ENCODE assay signal across 1 cellular context in the genomic region with DNA sequence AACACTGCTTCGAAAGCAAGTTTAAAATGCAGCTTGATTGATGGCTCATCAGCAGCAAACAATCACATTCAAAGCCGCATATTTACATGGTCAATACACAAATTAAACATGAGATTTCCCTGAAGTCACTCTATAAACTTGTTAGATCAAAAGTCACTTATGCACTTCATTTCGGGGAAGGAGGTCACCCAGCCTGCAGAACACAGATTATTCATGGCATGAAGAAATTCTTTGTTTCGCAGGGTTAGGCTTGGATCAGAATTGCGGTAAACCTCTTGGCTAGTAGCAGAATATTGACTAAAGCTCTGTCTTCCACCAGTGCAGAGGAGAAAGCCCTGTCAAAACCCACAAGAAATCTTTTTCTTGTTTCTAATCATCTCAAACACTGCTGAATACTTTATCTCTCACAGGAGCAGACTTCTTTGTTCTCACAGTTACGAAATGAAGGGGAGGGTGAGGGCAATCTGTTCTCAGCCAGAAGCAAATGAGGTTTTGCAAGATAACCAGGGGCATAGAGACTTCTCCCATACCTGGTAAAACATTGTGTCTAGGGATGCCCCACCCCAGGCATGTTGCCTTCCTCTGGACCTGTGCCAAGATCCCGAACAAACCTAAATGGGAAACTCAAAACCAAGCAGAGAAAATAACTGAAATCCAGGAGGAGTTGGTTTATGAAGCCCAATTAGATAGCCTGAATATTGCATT.
A peak's percentile ranks its signal among the peaks of the same experiment; 100 is the strongest.
TF ChIP-seq lines count a peak whose summit lies in the region.

No MANE protein-coding gene starts in this region.

TF ChIP-seq in HepG2, 621 proteins besides CTCF, POLR2A, EP300 and RAD21 (continued from another document and continues in another):
- no peak for TF ChIP-seq FOXP1 (IDR thresholded peaks at IDR 0.05)
- TF ChIP-seq FOXP1 (CRISPR knock-in tag; IDR thresholded peaks at IDR 0.05): peak; percentile 46
- TF ChIP-seq HMG20A (CRISPR knock-in tag; IDR thresholded peaks at IDR 0.05; ENCODE audit: borderline replicate concordance): peak; percentile 56; the same call in 1 of the 2 replicates
- TF ChIP-seq SOX5 (CRISPR knock-in tag; IDR thresholded peaks at IDR 0.05; ENCODE audit: borderline replicate concordance): peak; percentile 22; the same call in 1 of the 2 replicates
- no peak for TF ChIP-seq NCOR1 (IDR thresholded peaks at IDR 0.05; ENCODE audit: borderline replicate concordance, low read length)
- TF ChIP-seq RARG (CRISPR knock-in tag; IDR thresholded peaks at IDR 0.05; ENCODE audit: low read depth): no peak
- no peak for TF ChIP-seq ZNF614 (CRISPR knock-in tag; IDR thresholded peaks at IDR 0.05; ENCODE audit: borderline replicate concordance)
- peak; percentile 83 for TF ChIP-seq FOXA3 (CRISPR knock-in tag; IDR thresholded peaks at IDR 0.05)
- TF ChIP-seq ZNF619 (CRISPR knock-in tag; IDR thresholded peaks at IDR 0.05): no peak
- TF ChIP-seq, protein P1, sequence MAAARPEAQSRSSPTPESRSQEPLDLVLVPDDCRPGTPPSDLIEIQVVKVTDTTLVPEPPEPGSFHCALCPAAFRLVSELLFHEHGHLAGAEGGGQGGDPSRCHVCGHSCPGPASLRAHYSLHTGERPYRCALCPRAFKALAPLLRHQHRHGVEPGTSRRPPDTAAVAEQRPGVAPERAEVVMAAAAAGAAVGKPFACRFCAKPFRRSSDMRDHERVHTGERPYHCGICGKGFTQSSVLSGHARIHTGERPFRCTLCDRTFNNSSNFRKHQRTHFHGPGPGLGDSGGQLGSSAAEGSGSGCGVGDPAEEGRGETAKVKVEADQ (CRISPR knock-in tag; IDR thresholded peaks at IDR 0.05; ENCODE audit: borderline replicate concordance): no peak
- TF ChIP-seq MIXL1 (CRISPR knock-in tag; IDR thresholded peaks at IDR 0.05): 0 out of 2 replicates have a peak, but pooled peaks have one; percentile 20
- TF ChIP-seq FOSL2 (CRISPR knock-in tag; IDR thresholded peaks at IDR 0.05): peak; percentile 34; the same call in 1 of the 2 replicates
- TF ChIP-seq TCF7 (IDR thresholded peaks at IDR 0.05; ENCODE audit: low read depth): peak; percentile 64
- no peak for TF ChIP-seq SOX6 (IDR thresholded peaks at IDR 0.05)
- TF ChIP-seq SOX6 (CRISPR knock-in tag; IDR thresholded peaks at IDR 0.05): peak; percentile 32; the same call in 1 of the 2 replicates
- TF ChIP-seq, protein P2, sequence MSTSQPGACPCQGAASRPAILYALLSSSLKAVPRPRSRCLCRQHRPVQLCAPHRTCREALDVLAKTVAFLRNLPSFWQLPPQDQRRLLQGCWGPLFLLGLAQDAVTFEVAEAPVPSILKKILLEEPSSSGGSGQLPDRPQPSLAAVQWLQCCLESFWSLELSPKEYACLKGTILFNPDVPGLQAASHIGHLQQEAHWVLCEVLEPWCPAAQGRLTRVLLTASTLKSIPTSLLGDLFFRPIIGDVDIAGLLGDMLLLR (CRISPR knock-in tag; IDR thresholded peaks at IDR 0.05): no peak
- peak; percentile 42; the same call in 1 of the 2 replicates for TF ChIP-seq ISL2 (CRISPR knock-in tag; IDR thresholded peaks at IDR 0.05)
- TF ChIP-seq NFE2L2 (IDR thresholded peaks at IDR 0.05; ENCODE audit: low read length): no peak
- TF ChIP-seq, protein P3, sequence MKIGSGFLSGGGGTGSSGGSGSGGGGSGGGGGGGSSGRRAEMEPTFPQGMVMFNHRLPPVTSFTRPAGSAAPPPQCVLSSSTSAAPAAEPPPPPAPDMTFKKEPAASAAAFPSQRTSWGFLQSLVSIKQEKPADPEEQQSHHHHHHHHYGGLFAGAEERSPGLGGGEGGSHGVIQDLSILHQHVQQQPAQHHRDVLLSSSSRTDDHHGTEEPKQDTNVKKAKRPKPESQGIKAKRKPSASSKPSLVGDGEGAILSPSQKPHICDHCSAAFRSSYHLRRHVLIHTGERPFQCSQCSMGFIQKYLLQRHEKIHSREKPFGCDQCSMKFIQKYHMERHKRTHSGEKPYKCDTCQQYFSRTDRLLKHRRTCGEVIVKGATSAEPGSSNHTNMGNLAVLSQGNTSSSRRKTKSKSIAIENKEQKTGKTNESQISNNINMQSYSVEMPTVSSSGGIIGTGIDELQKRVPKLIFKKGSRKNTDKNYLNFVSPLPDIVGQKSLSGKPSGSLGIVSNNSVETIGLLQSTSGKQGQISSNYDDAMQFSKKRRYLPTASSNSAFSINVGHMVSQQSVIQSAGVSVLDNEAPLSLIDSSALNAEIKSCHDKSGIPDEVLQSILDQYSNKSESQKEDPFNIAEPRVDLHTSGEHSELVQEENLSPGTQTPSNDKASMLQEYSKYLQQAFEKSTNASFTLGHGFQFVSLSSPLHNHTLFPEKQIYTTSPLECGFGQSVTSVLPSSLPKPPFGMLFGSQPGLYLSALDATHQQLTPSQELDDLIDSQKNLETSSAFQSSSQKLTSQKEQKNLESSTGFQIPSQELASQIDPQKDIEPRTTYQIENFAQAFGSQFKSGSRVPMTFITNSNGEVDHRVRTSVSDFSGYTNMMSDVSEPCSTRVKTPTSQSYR (CRISPR knock-in tag; IDR thresholded peaks at IDR 0.05; ENCODE audit: borderline replicate concordance): peak; percentile 12; the same call in 1 of the 2 replicates
- TF ChIP-seq NR2F6 (IDR thresholded peaks at IDR 0.05): 0 out of 2 replicates have a peak, but pooled peaks have one; percentile 22
- TF ChIP-seq NR2F6 (CRISPR knock-in tag; IDR thresholded peaks at IDR 0.05): no peak
- no peak for TF ChIP-seq KLF11 (CRISPR knock-in tag; IDR thresholded peaks at IDR 0.05)
- 0 out of 2 replicates have a peak, but pooled peaks have one; percentile 21 for TF ChIP-seq TBX3 (IDR thresholded peaks at IDR 0.05; ENCODE audit: borderline replicate concordance)
- TF ChIP-seq ZSCAN29 (CRISPR knock-in tag; conservative IDR thresholded peaks at IDR 0.05): no peak
- TF ChIP-seq, protein P4, sequence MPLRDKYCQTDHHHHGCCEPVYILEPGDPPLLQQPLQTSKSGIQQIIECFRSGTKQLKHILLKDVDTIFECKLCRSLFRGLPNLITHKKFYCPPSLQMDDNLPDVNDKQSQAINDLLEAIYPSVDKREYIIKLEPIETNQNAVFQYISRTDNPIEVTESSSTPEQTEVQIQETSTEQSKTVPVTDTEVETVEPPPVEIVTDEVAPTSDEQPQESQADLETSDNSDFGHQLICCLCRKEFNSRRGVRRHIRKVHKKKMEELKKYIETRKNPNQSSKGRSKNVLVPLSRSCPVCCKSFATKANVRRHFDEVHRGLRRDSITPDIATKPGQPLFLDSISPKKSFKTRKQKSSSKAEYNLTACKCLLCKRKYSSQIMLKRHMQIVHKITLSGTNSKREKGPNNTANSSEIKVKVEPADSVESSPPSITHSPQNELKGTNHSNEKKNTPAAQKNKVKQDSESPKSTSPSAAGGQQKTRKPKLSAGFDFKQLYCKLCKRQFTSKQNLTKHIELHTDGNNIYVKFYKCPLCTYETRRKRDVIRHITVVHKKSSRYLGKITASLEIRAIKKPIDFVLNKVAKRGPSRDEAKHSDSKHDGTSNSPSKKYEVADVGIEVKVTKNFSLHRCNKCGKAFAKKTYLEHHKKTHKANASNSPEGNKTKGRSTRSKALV (CRISPR knock-in tag; IDR thresholded peaks at IDR 0.05): no peak
- TF ChIP-seq RXRB (CRISPR knock-in tag; IDR thresholded peaks at IDR 0.05; ENCODE audit: borderline replicate concordance): 0 out of 2 replicates have a peak, but pooled peaks have one; percentile 19
- peak; percentile 5; the same call in 1 of the 2 replicates for TF ChIP-seq CEBPG (CRISPR knock-in tag; IDR thresholded peaks at IDR 0.05)
- TF ChIP-seq ZZZ3 (CRISPR knock-in tag; IDR thresholded peaks at IDR 0.05; ENCODE audit: borderline replicate concordance): no peak
- TF ChIP-seq, protein P5, sequence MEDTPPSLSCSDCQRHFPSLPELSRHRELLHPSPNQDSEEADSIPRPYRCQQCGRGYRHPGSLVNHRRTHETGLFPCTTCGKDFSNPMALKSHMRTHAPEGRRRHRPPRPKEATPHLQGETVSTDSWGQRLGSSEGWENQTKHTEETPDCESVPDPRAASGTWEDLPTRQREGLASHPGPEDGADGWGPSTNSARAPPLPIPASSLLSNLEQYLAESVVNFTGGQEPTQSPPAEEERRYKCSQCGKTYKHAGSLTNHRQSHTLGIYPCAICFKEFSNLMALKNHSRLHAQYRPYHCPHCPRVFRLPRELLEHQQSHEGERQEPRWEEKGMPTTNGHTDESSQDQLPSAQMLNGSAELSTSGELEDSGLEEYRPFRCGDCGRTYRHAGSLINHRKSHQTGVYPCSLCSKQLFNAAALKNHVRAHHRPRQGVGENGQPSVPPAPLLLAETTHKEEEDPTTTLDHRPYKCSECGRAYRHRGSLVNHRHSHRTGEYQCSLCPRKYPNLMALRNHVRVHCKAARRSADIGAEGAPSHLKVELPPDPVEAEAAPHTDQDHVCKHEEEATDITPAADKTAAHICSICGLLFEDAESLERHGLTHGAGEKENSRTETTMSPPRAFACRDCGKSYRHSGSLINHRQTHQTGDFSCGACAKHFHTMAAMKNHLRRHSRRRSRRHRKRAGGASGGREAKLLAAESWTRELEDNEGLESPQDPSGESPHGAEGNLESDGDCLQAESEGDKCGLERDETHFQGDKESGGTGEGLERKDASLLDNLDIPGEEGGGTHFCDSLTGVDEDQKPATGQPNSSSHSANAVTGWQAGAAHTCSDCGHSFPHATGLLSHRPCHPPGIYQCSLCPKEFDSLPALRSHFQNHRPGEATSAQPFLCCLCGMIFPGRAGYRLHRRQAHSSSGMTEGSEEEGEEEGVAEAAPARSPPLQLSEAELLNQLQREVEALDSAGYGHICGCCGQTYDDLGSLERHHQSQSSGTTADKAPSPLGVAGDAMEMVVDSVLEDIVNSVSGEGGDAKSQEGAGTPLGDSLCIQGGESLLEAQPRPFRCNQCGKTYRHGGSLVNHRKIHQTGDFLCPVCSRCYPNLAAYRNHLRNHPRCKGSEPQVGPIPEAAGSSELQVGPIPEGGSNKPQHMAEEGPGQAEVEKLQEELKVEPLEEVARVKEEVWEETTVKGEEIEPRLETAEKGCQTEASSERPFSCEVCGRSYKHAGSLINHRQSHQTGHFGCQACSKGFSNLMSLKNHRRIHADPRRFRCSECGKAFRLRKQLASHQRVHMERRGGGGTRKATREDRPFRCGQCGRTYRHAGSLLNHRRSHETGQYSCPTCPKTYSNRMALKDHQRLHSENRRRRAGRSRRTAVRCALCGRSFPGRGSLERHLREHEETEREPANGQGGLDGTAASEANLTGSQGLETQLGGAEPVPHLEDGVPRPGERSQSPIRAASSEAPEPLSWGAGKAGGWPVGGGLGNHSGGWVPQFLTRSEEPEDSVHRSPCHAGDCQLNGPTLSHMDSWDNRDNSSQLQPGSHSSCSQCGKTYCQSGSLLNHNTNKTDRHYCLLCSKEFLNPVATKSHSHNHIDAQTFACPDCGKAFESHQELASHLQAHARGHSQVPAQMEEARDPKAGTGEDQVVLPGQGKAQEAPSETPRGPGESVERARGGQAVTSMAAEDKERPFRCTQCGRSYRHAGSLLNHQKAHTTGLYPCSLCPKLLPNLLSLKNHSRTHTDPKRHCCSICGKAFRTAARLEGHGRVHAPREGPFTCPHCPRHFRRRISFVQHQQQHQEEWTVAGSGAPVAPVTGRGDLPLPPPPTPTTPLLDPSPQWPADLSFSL (CRISPR knock-in tag; IDR thresholded peaks at IDR 0.05): no peak
- TF ChIP-seq, protein P6, sequence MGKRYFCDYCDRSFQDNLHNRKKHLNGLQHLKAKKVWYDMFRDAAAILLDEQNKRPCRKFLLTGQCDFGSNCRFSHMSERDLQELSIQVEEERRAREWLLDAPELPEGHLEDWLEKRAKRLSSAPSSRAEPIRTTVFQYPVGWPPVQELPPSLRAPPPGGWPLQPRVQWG (CRISPR knock-in tag; IDR thresholded peaks at IDR 0.05; ENCODE audit: borderline replicate concordance, low read depth): no peak
- TF ChIP-seq, protein P7, sequence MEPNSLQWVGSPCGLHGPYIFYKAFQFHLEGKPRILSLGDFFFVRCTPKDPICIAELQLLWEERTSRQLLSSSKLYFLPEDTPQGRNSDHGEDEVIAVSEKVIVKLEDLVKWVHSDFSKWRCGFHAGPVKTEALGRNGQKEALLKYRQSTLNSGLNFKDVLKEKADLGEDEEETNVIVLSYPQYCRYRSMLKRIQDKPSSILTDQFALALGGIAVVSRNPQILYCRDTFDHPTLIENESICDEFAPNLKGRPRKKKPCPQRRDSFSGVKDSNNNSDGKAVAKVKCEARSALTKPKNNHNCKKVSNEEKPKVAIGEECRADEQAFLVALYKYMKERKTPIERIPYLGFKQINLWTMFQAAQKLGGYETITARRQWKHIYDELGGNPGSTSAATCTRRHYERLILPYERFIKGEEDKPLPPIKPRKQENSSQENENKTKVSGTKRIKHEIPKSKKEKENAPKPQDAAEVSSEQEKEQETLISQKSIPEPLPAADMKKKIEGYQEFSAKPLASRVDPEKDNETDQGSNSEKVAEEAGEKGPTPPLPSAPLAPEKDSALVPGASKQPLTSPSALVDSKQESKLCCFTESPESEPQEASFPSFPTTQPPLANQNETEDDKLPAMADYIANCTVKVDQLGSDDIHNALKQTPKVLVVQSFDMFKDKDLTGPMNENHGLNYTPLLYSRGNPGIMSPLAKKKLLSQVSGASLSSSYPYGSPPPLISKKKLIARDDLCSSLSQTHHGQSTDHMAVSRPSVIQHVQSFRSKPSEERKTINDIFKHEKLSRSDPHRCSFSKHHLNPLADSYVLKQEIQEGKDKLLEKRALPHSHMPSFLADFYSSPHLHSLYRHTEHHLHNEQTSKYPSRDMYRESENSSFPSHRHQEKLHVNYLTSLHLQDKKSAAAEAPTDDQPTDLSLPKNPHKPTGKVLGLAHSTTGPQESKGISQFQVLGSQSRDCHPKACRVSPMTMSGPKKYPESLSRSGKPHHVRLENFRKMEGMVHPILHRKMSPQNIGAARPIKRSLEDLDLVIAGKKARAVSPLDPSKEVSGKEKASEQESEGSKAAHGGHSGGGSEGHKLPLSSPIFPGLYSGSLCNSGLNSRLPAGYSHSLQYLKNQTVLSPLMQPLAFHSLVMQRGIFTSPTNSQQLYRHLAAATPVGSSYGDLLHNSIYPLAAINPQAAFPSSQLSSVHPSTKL (CRISPR knock-in tag; IDR thresholded peaks at IDR 0.05): peak; percentile 58
- peak; percentile 87 for TF ChIP-seq BCL6 (CRISPR knock-in tag; IDR thresholded peaks at IDR 0.05)
- no peak for TF ChIP-seq ZNF652 (CRISPR knock-in tag; IDR thresholded peaks at IDR 0.05; ENCODE audit: borderline replicate concordance, low read depth)
- no peak for TF ChIP-seq PHF21A (CRISPR knock-in tag; IDR thresholded peaks at IDR 0.05)
- TF ChIP-seq ZSCAN30 (CRISPR knock-in tag; IDR thresholded peaks at IDR 0.05): no peak
- TF ChIP-seq CREM (IDR thresholded peaks at IDR 0.05): peak; percentile 41
- TF ChIP-seq CREM (CRISPR knock-in tag; IDR thresholded peaks at IDR 0.05): no peak
- TF ChIP-seq ZNF615 (CRISPR knock-in tag; IDR thresholded peaks at IDR 0.05; ENCODE audit: borderline replicate concordance): no peak
- TF ChIP-seq, protein P8, sequence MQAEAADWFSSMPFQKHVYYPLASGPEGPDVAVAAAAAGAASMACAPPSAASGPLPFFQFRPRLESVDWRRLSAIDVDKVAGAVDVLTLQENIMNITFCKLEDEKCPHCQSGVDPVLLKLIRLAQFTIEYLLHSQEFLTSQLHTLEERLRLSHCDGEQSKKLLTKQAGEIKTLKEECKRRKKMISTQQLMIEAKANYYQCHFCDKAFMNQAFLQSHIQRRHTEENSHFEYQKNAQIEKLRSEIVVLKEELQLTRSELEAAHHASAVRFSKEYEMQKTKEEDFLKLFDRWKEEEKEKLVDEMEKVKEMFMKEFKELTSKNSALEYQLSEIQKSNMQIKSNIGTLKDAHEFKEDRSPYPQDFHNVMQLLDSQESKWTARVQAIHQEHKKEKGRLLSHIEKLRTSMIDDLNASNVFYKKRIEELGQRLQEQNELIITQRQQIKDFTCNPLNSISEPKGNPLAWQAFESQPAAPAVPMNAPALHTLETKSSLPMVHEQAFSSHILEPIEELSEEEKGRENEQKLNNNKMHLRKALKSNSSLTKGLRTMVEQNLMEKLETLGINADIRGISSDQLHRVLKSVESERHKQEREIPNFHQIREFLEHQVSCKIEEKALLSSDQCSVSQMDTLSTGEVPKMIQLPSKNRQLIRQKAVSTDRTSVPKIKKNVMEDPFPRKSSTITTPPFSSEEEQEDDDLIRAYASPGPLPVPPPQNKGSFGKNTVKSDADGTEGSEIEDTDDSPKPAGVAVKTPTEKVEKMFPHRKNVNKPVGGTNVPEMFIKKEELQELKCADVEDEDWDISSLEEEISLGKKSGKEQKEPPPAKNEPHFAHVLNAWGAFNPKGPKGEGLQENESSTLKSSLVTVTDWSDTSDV (CRISPR knock-in tag; IDR thresholded peaks at IDR 0.05): no peak
- TF ChIP-seq TMF1 (CRISPR knock-in tag; IDR thresholded peaks at IDR 0.05; ENCODE audit: low read depth): no peak
